Comparison of ENCODE assay signal across 26 cellular contexts in genomic region chr7:122423591-122423990, GRCh38.
"Had no signal": no experiment of that assay in that cellular context is flagged by ENCODE, and none has a peak within 500 bp of the region (broad histone marks: within the 10 kb centered on the region; RNA-seq: fewer than 3 reads in every experiment).

No MANE protein-coding gene starts in this region.

- H3K36me3 Mint-ChIP-seq: activated naive CD8-positive, alpha-beta T cell; naive B cell; stimulated activated effector memory CD8-positive, alpha-beta T cell treated with anti-CD3 and anti-CD28 coated beads, Interleukin-12 subunit alpha, Interleukin-12 subunit beta, amount 100 ng/mL, for 72 hours had no signal

- H3K27me3 ChIP-seq: body of pancreas, gastrocnemius medialis, left lung, pancreas, sigmoid colon, upper lobe of left lung had no signal

- FAIRE-seq: islet of Langerhans, pancreas, small intestine had no signal

- H3K9me3 Mint-ChIP-seq: dendritic cell treated with granulocyte-macrophage colony-stimulating factor and Interleukin-4, amounts not matched to agents 40 ng/mL and 50 ng/mL, for 4 days; neural crest cell; stimulated activated effector memory CD8-positive, alpha-beta T cell treated with anti-CD3 and anti-CD28 coated beads, Interleukin-12 subunit alpha, Interleukin-12 subunit beta, amount 100 ng/mL, for 72 hours; stimulated activated naive CD8-positive, alpha-beta T cell treated with anti-CD3 and anti-CD28 coated beads, Interleukin-15, Interleukin-2, amounts not matched to agents 100 ng/mL and 50 ng/mL, for 24 hours had no signal

- H3K4me1 ChIP-seq: body of pancreas, gastrocnemius medialis, left lung, pancreas, prostate gland, sigmoid colon, upper lobe of left lung had no signal

- H3K27ac Mint-ChIP-seq: activated naive CD8-positive, alpha-beta T cell; activated T-cell treated with anti-CD3 and anti-CD28 coated beads, Interleukin-2, amount 50 U/mL, for 72 hours; dendritic cell treated with granulocyte-macrophage colony-stimulating factor and Interleukin-4, amounts not matched to agents 40 ng/mL and 50 ng/mL, for 4 days; naive B cell; stimulated activated effector memory CD8-positive, alpha-beta T cell treated with anti-CD3 and anti-CD28 coated beads, Interleukin-12 subunit alpha, Interleukin-12 subunit beta, amount 100 ng/mL, for 72 hours; stimulated activated naive CD8-positive, alpha-beta T cell treated with anti-CD3 and anti-CD28 coated beads, Interleukin-15, Interleukin-2, amounts not matched to agents 100 ng/mL and 50 ng/mL, for 24 hours had no signal

- H3K4me3 ChIP-seq: body of pancreas, gastrocnemius medialis, left lung, lung, pancreas, prostate gland, sigmoid colon, upper lobe of left lung had no signal

- H3K4me1 Mint-ChIP-seq: naive B cell; stimulated activated effector memory CD8-positive, alpha-beta T cell treated with anti-CD3 and anti-CD28 coated beads, Interleukin-12 subunit alpha, Interleukin-12 subunit beta, amount 100 ng/mL, for 72 hours had no signal

- H3K27ac ChIP-seq: body of pancreas, gastrocnemius medialis, left lung, pancreas, prostate gland, sigmoid colon, upper lobe of left lung had no signal

- H3K27me3 Mint-ChIP-seq: activated naive CD8-positive, alpha-beta T cell; dendritic cell treated with granulocyte-macrophage colony-stimulating factor and Interleukin-4, amounts not matched to agents 40 ng/mL and 50 ng/mL, for 4 days; naive B cell; stimulated activated naive CD8-positive, alpha-beta T cell treated with anti-CD3 and anti-CD28 coated beads, Interleukin-15, Interleukin-2, amounts not matched to agents 100 ng/mL and 50 ng/mL, for 24 hours had no signal

- H3K9me3 ChIP-seq: body of pancreas, gastrocnemius medialis, left lung, pancreas, prostate gland, sigmoid colon, upper lobe of left lung had no signal

- DNase-seq: activated CD4-positive, alpha-beta T cell treated with anti-CD3 and anti-CD28 coated beads for 4 hours; activated CD4-positive, alpha-beta T cell treated with anti-CD3 and anti-CD28 coated beads, Interleukin-2, amount 50 U/mL, for 4 hours; activated naive CD4-positive, alpha-beta T cell; activated T-cell treated with anti-CD3 and anti-CD28 coated beads for 4 hours; activated T-cell treated with anti-CD3 and anti-CD28 coated beads, Interleukin-2, amount 50 U/mL, for 72 hours; anterior cingulate cortex; body of pancreas; gastrocnemius medialis; glutamatergic neuron; left lung; naive B cell; nucleus accumbens; pancreas; retina; sigmoid colon; small intestine; stimulated activated CD4-positive, alpha-beta T cell treated with anti-CD3 and anti-CD28 coated beads, Interleukin-4, amount 100 ng/mL, for 24 hours; upper lobe of left lung had no signal

- H3K4me3 Mint-ChIP-seq: activated naive CD8-positive, alpha-beta T cell; activated T-cell treated with anti-CD3 and anti-CD28 coated beads, Interleukin-2, amount 50 U/mL, for 72 hours; dendritic cell treated with granulocyte-macrophage colony-stimulating factor and Interleukin-4, amounts not matched to agents 40 ng/mL and 50 ng/mL, for 4 days; naive B cell; neural crest cell; stimulated activated effector memory CD8-positive, alpha-beta T cell treated with anti-CD3 and anti-CD28 coated beads, Interleukin-12 subunit alpha, Interleukin-12 subunit beta, amount 100 ng/mL, for 72 hours; stimulated activated naive CD8-positive, alpha-beta T cell treated with anti-CD3 and anti-CD28 coated beads, Interleukin-15, Interleukin-2, amounts not matched to agents 100 ng/mL and 50 ng/mL, for 24 hours had no signal

- H3K36me3 ChIP-seq: gastrocnemius medialis, left lung, pancreas, prostate gland, sigmoid colon, upper lobe of left lung had no signal
